8 cellular contexts compared by ENCODE assay signal in genomic region chr16:30657866-30658730, GRCh38. TPM values are rescaled to one million over a fixed set of nuclear protein-coding genes. Genes with fewer than 3 reads are reported as not detected.
DNase-seq lines count a peak whose midpoint lies in the region; TF ChIP-seq lines count a peak whose summit lies in the region.

Gene FBRS, plus strand, starts transcription at chr16:30658431. Its CDS starts 1,088 bp downstream, at chr16:30659519.

- no peak within 1 kb of the TSS for H2AK5ac ChIP-seq in H9 (ENCODE audit: insufficient read length, low read length)

- no peaks in the 10 kb centered on the region for H4K20me1 ChIP-seq in H9 (ENCODE audit: control insufficient read depth, insufficient read depth, insufficient read length)

- no peak within 1 kb of the TSS for H3K56ac ChIP-seq in H9 (ENCODE audit: insufficient read length, low read depth, low read length)

- no peak within 1 kb of the TSS for H2BK5ac ChIP-seq in H9 (ENCODE audit: insufficient read length, low read length)

- peak within 1 kb of the TSS; percentile 29 for H3K27ac ChIP-seq in H9 (ENCODE audit: insufficient read length, low read depth, low read length)

- H3K4me1 Mint-ChIP-seq in H9 (peaks cover 5 to 12% of the 10 kb centered on the region in 2 experiments), neural crest cell (peaks cover 33% of the 10 kb centered on the region)

- H3K36me3 ChIP-seq in MG63 = peaks cover 57% of the 10 kb centered on the region

- peaks cover 5 to 43% (median 38%) of the 10 kb centered on the region in 3 experiments; a peak in 6 of 7 replicates for H3K36me3 Mint-ChIP-seq in H9 (ENCODE audit: insufficient read depth in 1 of 3, low read depth in 3 of 3)
- peaks cover 6% of the 10 kb centered on the region for H3K36me3 Mint-ChIP-seq in neural crest cell (ENCODE audit: low read depth)

- H3K9ac ChIP-seq in H9 (ENCODE audit: extremely low read depth, insufficient read length, low read length) = peak within 1 kb of the TSS; percentile 76

- H3K27ac Mint-ChIP-seq in H9 = peak within 1 kb of the TSS; percentile 99 to 100 (median 100)
- H3K27ac Mint-ChIP-seq in neural crest cell (ENCODE audit: unreplicated experiment) = peak within 1 kb of the TSS; percentile 99

- no peak within 1 kb of the TSS for H3K23ac ChIP-seq in H9 (ENCODE audit: insufficient read length, low read depth, low read length)

- H4K8ac ChIP-seq in H9 (replicated peaks; ENCODE audit: insufficient read length, low read depth, low read length) = no peak within 1 kb of the TSS

- no peak within 1 kb of the TSS for H4K91ac ChIP-seq in H9 (ENCODE audit: insufficient read length, low read depth, low read length)

- no peak within 1 kb of the TSS for H2AFZ ChIP-seq in H9 (ENCODE audit: low read length)

- peak within 1 kb of the TSS; percentile 96 to 99 for H3K4me3 Mint-ChIP-seq in H9
- H3K4me3 Mint-ChIP-seq in neural crest cell = peak within 1 kb of the TSS; percentile 97

- no peaks in the 10 kb centered on the region for H3K9me3 ChIP-seq in H9 (ENCODE audit: control insufficient read depth, low read depth, low read length)
- H3K9me3 ChIP-seq in MG63 = no peaks in the 10 kb centered on the region

- no peak within 1 kb of the TSS for H2BK20ac ChIP-seq in H9 (ENCODE audit: low read depth, low read length, poor library complexity, severe bottlenecking)

- H3K9me3 Mint-ChIP-seq in H9 = no peaks in the 10 kb centered on the region
- H3K9me3 Mint-ChIP-seq in neural crest cell = no peaks in the 10 kb centered on the region

- DNase-seq in G401 (ENCODE audit: low spot score) (peak; percentile 100), H9 (peak; percentile 100), MG63 (peak; percentile 100), SIG-M5 (lab: John Stamatoyannopoulos, UW) (peak; percentile 92), activated gamma-delta T cell treated with Interleukin-2 at 50 U/mL for 16 hours (peak; percentile 100), fibroblast of villous mesenchyme (ENCODE audit: low read depth) (peak; percentile 100), neural crest cell (ENCODE audit: low read depth, low spot score) (peak; percentile 99), stromal cell of bone marrow (ENCODE audit: low read depth) (peak; percentile 100)

- H2BK15ac ChIP-seq in H9 (ENCODE audit: low read depth, low read length) = no peak within 1 kb of the TSS

- H3K4ac ChIP-seq in H9 (ENCODE audit: low read depth, low read length) = no peak within 1 kb of the TSS

- in situ Hi-C loops in G401 (cut with HindIII; ENCODE audit: low sequenced_read_pairs) = no loop called here

- no peaks in the 10 kb centered on the region for H3K79me2 ChIP-seq in H9 (ENCODE audit: insufficient read depth, low read length)

- H3K79me1 ChIP-seq in H9 (ENCODE audit: insufficient read depth, low read depth, low read length, poor library complexity, severe bottlenecking) = no peaks in the 10 kb centered on the region

- no peak within 1 kb of the TSS for H3T11ph ChIP-seq in H9 (ENCODE audit: low read length)

- H3K18ac ChIP-seq in H9 (ENCODE audit: insufficient read length, low read depth, low read length) = peak within 1 kb of the TSS; percentile 92

- no peak within 1 kb of the TSS for H2BK12ac ChIP-seq in H9 (ENCODE audit: insufficient read length, low read depth, low read length)

- peak within 1 kb of the TSS; percentile 68 for H3K4me3 ChIP-seq in MG63
- H3K4me3 ChIP-seq in fibroblast of villous mesenchyme (ENCODE audit: low read depth, low read length) = peak within 1 kb of the TSS; percentile 93

- H3K27me3 Mint-ChIP-seq in H9 (ENCODE audit: low read depth) (peaks cover 43% of the 10 kb centered on the region), neural crest cell (ENCODE audit: low read depth) (peaks cover 3% of the 10 kb centered on the region)

- no peak within 1 kb of the TSS for H2BK120ac ChIP-seq in H9 (ENCODE audit: low read depth, low read length, poor library complexity, severe bottlenecking)

- peak within 1 kb of the TSS; percentile 69 for H3K4me2 ChIP-seq in H9 (ENCODE audit: insufficient read depth, insufficient read length, low read length)

- no peaks in the 10 kb centered on the region for H3K23me2 ChIP-seq in H9 (ENCODE audit: insufficient read length, low read depth, low read length, poor library complexity, severe bottlenecking)

- H3K14ac ChIP-seq in H9 (ENCODE audit: insufficient read depth, low read length) = peak within 1 kb of the TSS; percentile 83

- no peaks in the 10 kb centered on the region for H3K4me1 ChIP-seq in H9 (ENCODE audit: insufficient read depth, low read length)

- H4K5ac ChIP-seq in H9 (ENCODE audit: insufficient read length, low read depth, low read length) = no peak within 1 kb of the TSS

- TF ChIP-seq CTCF in H9 (conservative IDR thresholded peaks at IDR 0.05) (peak; percentile 90), fibroblast of villous mesenchyme (IDR thresholded peaks at IDR 0.05; ENCODE audit: insufficient read depth, low read depth, low read length) (peak; percentile 70), neural crest cell (conservative IDR thresholded peaks at IDR 0.05) (peak; percentile 79)

- H3K27me3 ChIP-seq in H9 (ENCODE audit: insufficient read depth, low read length) (peaks cover 6% of the 10 kb centered on the region; the same call in 1 of the 2 replicates), MG63 (no peaks in the 10 kb centered on the region)

- no CpG with 5 or more reads among the region's 86 CpGs for WGBS in H9 (ENCODE audit: extremely low coverage, insufficient read length, low lambda C conversion rate)

RNA-seq across cellular contexts. Expression of gene FBRS, which starts in this region (rescaled TPM):
- total RNA-seq in G401 (2014; rRNA removed; shearing (Covaris generic)) = 20.3 and 24.1 TPM in 2 replicates
- 12.6 and 16.8 TPM in 2 replicates for total RNA-seq in H9 (2021)
- 6.0 and 14.5 TPM in 2 replicates for total RNA-seq in MG63 (2014; rRNA removed; shearing (Covaris generic); ENCODE audit: low replicate concordance)
- 30.2 and 30.3 TPM in 2 replicates for total RNA-seq in fibroblast of villous mesenchyme
- 63.6 and 67.1 TPM in 2 replicates for total RNA-seq in neural crest cell

Comparison
In these comparisons a context has a peak if more than half of its experiments do, and no peak if none do; other contexts are left out.
1. Peak in every context shown above with its lines: DNase-seq, H3K4me3 ChIP-seq and H3K27ac ChIP-seq.